Comparison of ENCODE assay signal across 2 cellular contexts in genomic region chr1:220843481-220844011, GRCh38.
TF ChIP-seq lines count a peak whose summit lies in the region.

No MANE protein-coding gene starts in this region.

TF ChIP-seq in liver, 16 proteins besides CTCF, POLR2A, EP300 and RAD21:
- peak; percentile 21 for TF ChIP-seq SP1 (IDR thresholded peaks at IDR 0.05)
- peak; percentile 76 for TF ChIP-seq NR2F2 (IDR thresholded peaks at IDR 0.05)
- no peak for TF ChIP-seq FOXA1 (IDR thresholded peaks at IDR 0.05)

TF ChIP-seq in HepG2, 621 proteins besides CTCF, POLR2A, EP300 and RAD21:
- TF ChIP-seq PLSCR1 (CRISPR knock-in tag; IDR thresholded peaks at IDR 0.05; ENCODE audit: borderline replicate concordance), result no peak
- no peak for TF ChIP-seq FOXJ3 (CRISPR knock-in tag; IDR thresholded peaks at IDR 0.05; ENCODE audit: borderline replicate concordance)
- TF ChIP-seq ZBTB4 (CRISPR knock-in tag; IDR thresholded peaks at IDR 0.05; ENCODE audit: borderline replicate concordance), result no peak
- no peak for TF ChIP-seq HOMEZ (CRISPR knock-in tag; IDR thresholded peaks at IDR 0.05; ENCODE audit: low read depth)
- no peak for TF ChIP-seq ZNF337 (CRISPR knock-in tag; IDR thresholded peaks at IDR 0.05; ENCODE audit: borderline replicate concordance, low read depth)
- no peak for TF ChIP-seq ZNF598 (CRISPR knock-in tag; IDR thresholded peaks at IDR 0.05; ENCODE audit: borderline replicate concordance)
- no peak for TF ChIP-seq PHF20 (CRISPR knock-in tag; IDR thresholded peaks at IDR 0.05)
- no peak for TF ChIP-seq PPARG (CRISPR knock-in tag; conservative IDR thresholded peaks at IDR 0.05)
- no peak for TF ChIP-seq RFX1 (IDR thresholded peaks at IDR 0.05)
- no peak for TF ChIP-seq ZNF772 (CRISPR knock-in tag; IDR thresholded peaks at IDR 0.05)
- TF ChIP-seq MZF1 (CRISPR knock-in tag; IDR thresholded peaks at IDR 0.05; ENCODE audit: borderline replicate concordance), result no peak
- TF ChIP-seq ZSCAN20 (CRISPR knock-in tag; IDR thresholded peaks at IDR 0.05; ENCODE audit: borderline replicate concordance), result no peak
- TF ChIP-seq RARA (CRISPR knock-in tag; IDR thresholded peaks at IDR 0.05), result no peak
- no peak for TF ChIP-seq NFKB2 (CRISPR knock-in tag; IDR thresholded peaks at IDR 0.05; ENCODE audit: borderline replicate concordance)
- no peak for TF ChIP-seq KAT8 (CRISPR knock-in tag; IDR thresholded peaks at IDR 0.05)
- no peak for TF ChIP-seq HNRNPUL1 (IDR thresholded peaks at IDR 0.05; ENCODE audit: low read depth, low read length)
- TF ChIP-seq BCLAF1 (IDR thresholded peaks at IDR 0.05), result no peak
- TF ChIP-seq HES4 (CRISPR knock-in tag; IDR thresholded peaks at IDR 0.05; ENCODE audit: borderline replicate concordance), result no peak
- no peak for TF ChIP-seq GABPB1 (CRISPR knock-in tag; IDR thresholded peaks at IDR 0.05)
